ENCODE assay signal across 6 cellular contexts in the genomic region with DNA sequence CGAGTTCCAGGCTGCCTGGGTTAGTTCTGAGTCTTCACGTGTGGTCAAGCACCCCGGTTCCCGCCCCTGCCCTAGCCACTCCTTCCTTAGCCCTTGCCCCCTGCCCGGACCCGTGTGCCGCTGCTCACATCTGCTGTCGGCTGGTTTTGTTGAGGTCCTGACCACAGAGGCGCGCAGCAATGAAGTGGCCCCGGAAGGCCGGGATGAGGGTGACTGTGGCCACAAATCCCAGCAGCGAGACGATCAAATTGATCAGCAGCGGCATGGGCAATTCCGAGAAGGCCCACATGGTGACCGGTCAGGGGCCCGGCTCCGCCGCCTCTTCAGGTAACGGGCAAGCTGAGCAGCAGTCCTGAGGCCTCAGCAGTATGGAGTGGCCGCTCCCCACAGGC. TPM values are rescaled to one million over a fixed set of nuclear protein-coding genes. Genes with fewer than 3 reads are reported as not detected.
DNase-seq lines count a peak whose midpoint lies in the region; ATAC-seq and TF ChIP-seq lines count a peak whose summit lies in the region.

No MANE protein-coding gene starts in this region.

- intact Hi-C loops in left ventricle myocardium superior (cut with micrococcal nuclease) (no loop called here), upper lobe of right lung (cut with DNase I) (no loop called here)

- peaks cover 4% of the 10 kb centered on the region for H3K4me1 ChIP-seq in RWPE2 (ENCODE audit: insufficient read depth, poor library complexity, severe bottlenecking)
- H3K4me1 ChIP-seq in upper lobe of right lung, result peaks cover 14% of the 10 kb centered on the region

- peaks cover 28% of the 10 kb centered on the region for H3K36me3 ChIP-seq in RWPE2 (ENCODE audit: low read depth)
- peaks cover 21% of the 10 kb centered on the region for H3K36me3 ChIP-seq in upper lobe of right lung

- in situ Hi-C loops in ACHN (cut with HindIII; ENCODE audit: low pct_ligation_motif_present, low pct_unique_long_range_greater_than_20kb, low sequenced_read_pairs), result no loop called here

- no peak for TF ChIP-seq CTCF in RWPE2 (IDR thresholded peaks at IDR 0.05; ENCODE audit: poor library complexity, severe bottlenecking)
- TF ChIP-seq CTCF in upper lobe of right lung (IDR thresholded peaks at IDR 0.05), result peak; percentile 13

- ATAC-seq in GM21515 (IDR thresholded peaks at IDR 0.05; ENCODE audit: unreplicated experiment) (peak; percentile 17), RWPE2 (ENCODE audit: low read depth) (peak; percentile 19), left ventricle myocardium superior (peak; percentile 2), upper lobe of right lung (peak; percentile 9)

- H3K27ac ChIP-seq in RWPE2 (ENCODE audit: poor library complexity, severe bottlenecking) (peak overlapping the region; percentile 83), upper lobe of right lung (peak overlapping the region; percentile 98)

- peak; percentile 38 for DNase-seq in ACHN
- DNase-seq in RWPE2 (ENCODE audit: low spot score), result no peak
- no peak for DNase-seq in left ventricle myocardium superior
- DNase-seq in upper lobe of right lung, result no peak
- no peak for DNase-seq in activated gamma-delta T cell treated with Interleukin-2 at 50 U/mL for 16 hours

- H3K4me3 ChIP-seq in RWPE2 (ENCODE audit: severe bottlenecking) (peak overlapping the region; percentile 66), upper lobe of right lung (peak overlapping the region; percentile 93)

- H3K27me3 ChIP-seq in RWPE2 (ENCODE audit: insufficient read depth, poor library complexity, severe bottlenecking), result no peaks in the 10 kb centered on the region
- H3K27me3 ChIP-seq in upper lobe of right lung, result no peaks in the 10 kb centered on the region

- H3K9me3 ChIP-seq in RWPE2 (ENCODE audit: severe bottlenecking) (no peaks in the 10 kb centered on the region), upper lobe of right lung (no peaks in the 10 kb centered on the region)

RNA-seq across cellular contexts. Expression of a gene that starts 0.3 kb away (rescaled TPM):
- total RNA-seq in left ventricle myocardium superior (18.6 TPM), upper lobe of right lung (38.4 TPM)

RNA-seq across cellular contexts. Expression of a gene that starts 5.8 kb away (rescaled TPM):
- total RNA-seq in left ventricle myocardium superior (9.6 TPM), upper lobe of right lung (20.3 TPM)

RNA-seq across cellular contexts. Expression of a gene that starts 16.7 kb away (rescaled TPM):
- total RNA-seq in left ventricle myocardium superior (24.9 TPM), upper lobe of right lung (19.5 TPM)

RNA-seq across cellular contexts. Expression of a gene that starts 20.0 kb away (rescaled TPM):
- 12.8 TPM for total RNA-seq in left ventricle myocardium superior
- 25.2 TPM for total RNA-seq in upper lobe of right lung

RNA-seq across cellular contexts. Expression of a gene that starts 33.7 kb away (rescaled TPM):
- total RNA-seq in left ventricle myocardium superior (23.0 TPM), upper lobe of right lung (41.5 TPM)
